Comparison of ENCODE assay signal across 18 cellular contexts in genomic region chr1:63818567-63819340, GRCh38. TPM values are rescaled to one million over a fixed set of nuclear protein-coding genes. Genes with fewer than 3 reads are reported as not detected.
DNase-seq lines count a peak whose midpoint lies in the region; FAIRE-seq and TF ChIP-seq lines count a peak whose summit lies in the region.
"Had no signal": no experiment of that assay in that cellular context is flagged by ENCODE, and none has a peak within 500 bp of the region (broad histone marks: within the 10 kb centered on the region; RNA-seq: fewer than 3 reads in every experiment).

No MANE protein-coding gene starts in this region.

- H4K20me1 ChIP-seq in mammary epithelial cell (ENCODE audit: insufficient read depth, low read length) (no peaks in the 10 kb centered on the region), hepatocyte (ENCODE audit: insufficient read depth, poor library complexity, severe bottlenecking) (peaks cover 4% of the 10 kb centered on the region)

- FAIRE-seq in RCC 7860 (lab: Jason Lieb, UNC), result peak; percentile 95
- FAIRE-seq: GM12892 had no signal

- H3K4me1 ChIP-seq in mammary epithelial cell (ENCODE audit: insufficient read depth, low read length), result peaks cover 19% of the 10 kb centered on the region
- H3K4me1 ChIP-seq in hepatocyte (ENCODE audit: insufficient read depth), result peaks cover 28% of the 10 kb centered on the region

- H2AFZ ChIP-seq in mammary epithelial cell (ENCODE audit: low read depth, low read length) (no peak overlapping the region), hepatocyte (no peak overlapping the region)

- H3K9me3 Mint-ChIP-seq in MCF 10A (ENCODE audit: unreplicated experiment), result no peaks in the 10 kb centered on the region
- H3K9me3 Mint-ChIP-seq: CD4-positive, alpha-beta T cell had no signal

- H3K9me3 ChIP-seq in mammary epithelial cell (replicated peaks; ENCODE audit: insufficient read depth, low read length) (no peaks in the 10 kb centered on the region), hepatocyte (ENCODE audit: low read depth) (no peaks in the 10 kb centered on the region)

- peaks cover 8% of the 10 kb centered on the region for H3K4me1 Mint-ChIP-seq in MCF 10A (ENCODE audit: insufficient read depth, unreplicated experiment)

- in situ Hi-C loops in mammary epithelial cell (cut with MboI; ENCODE audit: low sequenced_read_pairs in 2 of 2), result no loop called here

- H3K4me3 Mint-ChIP-seq in MCF 10A (ENCODE audit: unreplicated experiment), result no peak overlapping the region
- H3K4me3 Mint-ChIP-seq: CD4-positive, alpha-beta T cell had no signal

- H3K79me2 ChIP-seq in mammary epithelial cell (ENCODE audit: insufficient read depth, low read length) (peaks cover 65% of the 10 kb centered on the region), hepatocyte (peaks cover 89% of the 10 kb centered on the region)

- TF ChIP-seq CTCF in mammary epithelial cell (conservative IDR thresholded peaks at IDR 0.05 in 1 of 2, IDR thresholded peaks at IDR 0.05 in 1 of 2; ENCODE audit: extremely low read depth in 1 of 2, insufficient read depth in 1 of 2, low read depth in 1 of 2, low read length in 2 of 2) (no peak), MCF 10A (IDR thresholded peaks at IDR 0.05; ENCODE audit: unreplicated experiment) (no peak), hepatocyte (IDR thresholded peaks at IDR 0.05; ENCODE audit: poor library complexity) (no peak)

- DNase-seq in mammary epithelial cell, result peak; percentile 32
- no peak for DNase-seq in MCF 10A (ENCODE audit: unreplicated experiment)
- DNase-seq in RCC 7860 (ENCODE audit: low spot score), result peak; percentile 59
- DNase-seq in kidney tubule cell (ENCODE audit: low spot score), result peak; percentile 63
- no peak for DNase-seq in hepatocyte (ENCODE audit: low spot score)
- DNase-seq in NCI-H187 (lab: John Stamatoyannopoulos, UW), result no peak
- no peak for DNase-seq in NAMALWA (ENCODE audit: low spot score)
- DNase-seq in H4 (ENCODE audit: low spot score), result no peak
- DNase-seq: Calu3; CD4-positive, alpha-beta T cell; DMS79 treated with DMSO at 0.1 percent for 48 hours; GDM1; KG1; MM.1S; NCI-H345; NCI-H526 treated with DMSO at 0.1 percent for 48 hours; SIG-M5 had no signal

- H3K9ac ChIP-seq in mammary epithelial cell (ENCODE audit: insufficient read depth, low read length), result no peak overlapping the region

- no peak overlapping the region for H3K27ac ChIP-seq in mammary epithelial cell (ENCODE audit: insufficient read depth, low read depth, low read length)
- no peak overlapping the region for H3K27ac ChIP-seq in hepatocyte

- CTCF ChIA-PET in mammary epithelial cell (lab: Charles Lee; ENCODE audit: low non-redundant PET) (no interaction called here), MCF 10A (lab: Yijun Ruan, JAX) (interaction anchor here (0.7 kb wide), 1 partner anchor 27 kb away, joined by 3 read pairs; no protein-coding TSS in a partner anchor)

- no peaks in the 10 kb centered on the region for H3K27me3 ChIP-seq in mammary epithelial cell (ENCODE audit: insufficient read depth, low read length)
- no peaks in the 10 kb centered on the region for H3K27me3 ChIP-seq in hepatocyte

- no peak overlapping the region for H3K27ac Mint-ChIP-seq in MCF 10A (ENCODE audit: low read depth, unreplicated experiment)
- H3K27ac Mint-ChIP-seq: CD4-positive, alpha-beta T cell had no signal

- H3K36me3 ChIP-seq in mammary epithelial cell (ENCODE audit: insufficient read depth, low read length), result no peaks in the 10 kb centered on the region
- H3K36me3 ChIP-seq in hepatocyte (replicated peaks; ENCODE audit: insufficient read depth, low read depth), result no peaks in the 10 kb centered on the region

- dilution Hi-C loops in mammary epithelial cell (cut with HindIII; ENCODE audit: low sequenced_read_pairs), result no loop called here

- no peaks in the 10 kb centered on the region for H3K9me2 ChIP-seq in hepatocyte (replicated peaks; ENCODE audit: insufficient read depth)

- BruUV-seq in mammary epithelial cell (replicated peaks; lab: Mats Ljungman, UMichigan), result no TSS peak
- BruUV-seq in MCF 10A (replicated peaks; lab: Mats Ljungman, UMichigan), result no TSS peak

- no peak overlapping the region for H3K4me3 ChIP-seq in mammary epithelial cell (replicated peaks in 1 of 3; ENCODE audit: insufficient read depth in 1 of 3, low read depth in 2 of 3, low read length in 3 of 3)
- no peak overlapping the region for H3K4me3 ChIP-seq in hepatocyte

- H3K4me2 ChIP-seq in mammary epithelial cell (ENCODE audit: insufficient read depth, low read depth, low read length), result no peak overlapping the region
- no peak overlapping the region for H3K4me2 ChIP-seq in hepatocyte

- POLR2A ChIA-PET in MCF 10A (lab: Yijun Ruan, JAX), result interaction anchor here (0.6 kb wide), 1 partner anchor 397 kb away, joined by 3 read pairs; no protein-coding TSS in a partner anchor

- WGBS in mammary epithelial cell (ENCODE audit: low coverage, missing lambda C conversion rate), result 100% methylated on average over 1 of the region's 1 CpG
- 91% methylated on average over 1 of the region's 1 CpG for WGBS in hepatocyte (ENCODE audit: low lambda C conversion rate, missing lambda C conversion rate)

- intact Hi-C loops in mammary epithelial cell (cut with micrococcal nuclease) (no loop called here), MCF 10A (cut with micrococcal nuclease) (no loop called here)

- no peaks in the 10 kb centered on the region for H3K36me3 Mint-ChIP-seq in MCF 10A (ENCODE audit: insufficient read depth, unreplicated experiment)

- no peaks in the 10 kb centered on the region for H3K27me3 Mint-ChIP-seq in MCF 10A (ENCODE audit: insufficient read depth, unreplicated experiment)

RNA-seq across cellular contexts. Expression of gene ROR1, which starts 44.9 kb away (rescaled TPM):
- total RNA-seq in mammary epithelial cell (10 to 100 TPM; 11.5 to 21.8 TPM), MCF 10A (2022) (4.6 and 10.3 TPM in 2 replicates), hepatocyte (27.7 and 28.3 TPM in 2 replicates)
- polyA plus RNA-seq in mammary epithelial cell (11.5 TPM), hepatocyte (16.4 and 21.9 TPM in 2 replicates)
- polyA minus RNA-seq in mammary epithelial cell, result 19.9 TPM
- total RNA-seq in H4 (2014; rRNA removed; shearing (Covaris generic)), result 1.8 and 4.1 TPM in 2 replicates
- total RNA-seq: CD4-positive, alpha-beta T cell had no signal

Comparison
In these comparisons a context has a peak if more than half of its experiments do, and no peak if none do; other contexts are left out.
1. DNase-seq: peak in mammary epithelial cell (single experiment), RCC 7860 (single experiment) and kidney tubule cell (single experiment); none in MCF 10A (single experiment), hepatocyte (single experiment), NCI-H187 (0 of 2), NAMALWA (single experiment) and H4 (single experiment).